In genomic region chr2:212957624-212958023, GRCh38 we compare ENCODE assay signal across 15 cellular contexts.
DNase-seq lines count a peak whose midpoint lies in the region; ATAC-seq and TF ChIP-seq lines count a peak whose summit lies in the region.
"Had no signal": no experiment of that assay in that cellular context is flagged by ENCODE, and none has a peak within 500 bp of the region (broad histone marks: within the 10 kb centered on the region; RNA-seq: fewer than 3 reads in every experiment).

No MANE protein-coding gene starts in this region.

- H3K4me1 ChIP-seq in CD4-positive, CD25-positive, alpha-beta regulatory T cell (ENCODE audit: control insufficient read depth, insufficient read depth, low read length, poor library complexity, severe bottlenecking): peaks cover 47% of the 10 kb centered on the region
- H3K4me1 ChIP-seq in mesendoderm (ENCODE audit: control insufficient read depth, low read depth, low read length): peaks cover 14% of the 10 kb centered on the region
- H3K4me1 ChIP-seq: left lung, SJSA1 had no signal

- H4K8ac ChIP-seq in mesendoderm (ENCODE audit: low read depth, low read length): no peak overlapping the region

- no peak overlapping the region for H3K18ac ChIP-seq in mesendoderm (ENCODE audit: low read length)

- peak overlapping the region; percentile 67 for H3K4me3 ChIP-seq in CD4-positive, CD25-positive, alpha-beta regulatory T cell (ENCODE audit: low read depth, low read length)
- no peak overlapping the region for H3K4me3 ChIP-seq in GM12865 (ENCODE audit: low read depth, low read length)
- no peak overlapping the region for H3K4me3 ChIP-seq in mesendoderm (ENCODE audit: low read length)
- H3K4me3 ChIP-seq: left lung, SJSA1 had no signal

- H3K27me3 ChIP-seq in CD4-positive, CD25-positive, alpha-beta regulatory T cell (ENCODE audit: control insufficient read depth, insufficient read depth, low read length): no peaks in the 10 kb centered on the region
- H3K27me3 ChIP-seq in mesendoderm (ENCODE audit: insufficient read depth, low read length, poor library complexity): no peaks in the 10 kb centered on the region
- H3K27me3 ChIP-seq: brain microvascular endothelial cell, left lung, SJSA1 had no signal

- POLR2A ChIA-PET in activated CD8-positive, alpha-beta T cell treated with anti-CD3 and anti-CD28 coated beads, Interleukin-2, amount 10 ng/mL, durations not matched to agents 7 days and 5 days (lab: Charles Lee): interaction anchor here (1.3 kb wide), 1 partner anchor 193 kb away, joined by 3 read pairs; no protein-coding TSS in a partner anchor

- no peak overlapping the region for H3K4me2 ChIP-seq in mesendoderm (ENCODE audit: low read length)

- DNase-seq in CD4-positive, CD25-positive, alpha-beta regulatory T cell: peak in 1 of 3 donors; percentile 34
- DNase-seq in GM12865 (ENCODE audit: low read depth) (peak; percentile 11), mesendoderm (no peak), GM13977 (ENCODE audit: low spot score) (no peak), ACHN (no peak), NCI-H1092 (lab: John Stamatoyannopoulos, UW) (no peak), HT-29 (ENCODE audit: low spot score) (no peak)
- no peak for DNase-seq in activated CD8-positive, alpha-beta T cell treated with anti-CD3 and anti-CD28 coated beads, Interleukin-2, amount 10 ng/mL, durations not matched to agents 7 days and 5 days
- DNase-seq: activated naive CD4-positive, alpha-beta T cell treated with Interleukin-2 at 50 U/mL for 16 hours; brain microvascular endothelial cell; left lung; naive thymus-derived CD8-positive, alpha-beta T cell; NCI-H345; stimulated activated CD4-positive, alpha-beta T cell treated with anti-CD3 and anti-CD28 coated beads, Interleukin-12 subunit alpha, Interleukin-12 subunit beta, amount 100 ng/mL, for 4 hours had no signal

- H2BK120ac ChIP-seq in mesendoderm (ENCODE audit: low read depth, low read length): peak overlapping the region; percentile 3

- no peak overlapping the region for H2AK5ac ChIP-seq in mesendoderm (ENCODE audit: low read length)

- no peak overlapping the region for H3K9ac ChIP-seq in mesendoderm (ENCODE audit: low read length)

- no peaks in the 10 kb centered on the region for H3K79me1 ChIP-seq in mesendoderm (ENCODE audit: low read length)

- in situ Hi-C loops in GM13977 (cut with MboI; ENCODE audit: low pct_unique_long_range_greater_than_20kb, low sequenced_read_pairs, unreplicated experiment): no loop called here
- in situ Hi-C loops in ACHN (cut with HindIII; ENCODE audit: low pct_ligation_motif_present, low pct_unique_long_range_greater_than_20kb, low sequenced_read_pairs): no loop called here

- peaks cover 0 to 7% (median 0%) of the 10 kb centered on the region in 7 donors for H3K9me3 Mint-ChIP-seq in CD4-positive, CD25-positive, alpha-beta regulatory T cell
- H3K9me3 Mint-ChIP-seq in activated CD8-positive, alpha-beta T cell treated with anti-CD3 and anti-CD28 coated beads, Interleukin-2, amount 10 ng/mL, durations not matched to agents 7 days and 5 days (ENCODE audit: insufficient read depth): peaks cover 8% of the 10 kb centered on the region

- H2BK5ac ChIP-seq in mesendoderm (ENCODE audit: low read length): no peak overlapping the region

- H3K23ac ChIP-seq in mesendoderm (ENCODE audit: low read length): no peak overlapping the region

- peaks cover 58 to 78% (median 65%) of the 10 kb centered on the region in 4 donors for H3K4me1 Mint-ChIP-seq in CD4-positive, CD25-positive, alpha-beta regulatory T cell
- H3K4me1 Mint-ChIP-seq in activated CD8-positive, alpha-beta T cell treated with anti-CD3 and anti-CD28 coated beads, Interleukin-2, amount 10 ng/mL, durations not matched to agents 7 days and 5 days (ENCODE audit: low read depth): peaks cover 58% of the 10 kb centered on the region

- H3K27me3 Mint-ChIP-seq in CD4-positive, CD25-positive, alpha-beta regulatory T cell: no peaks in the 10 kb centered on the region
- no peaks in the 10 kb centered on the region for H3K27me3 Mint-ChIP-seq in activated CD8-positive, alpha-beta T cell treated with anti-CD3 and anti-CD28 coated beads, Interleukin-2, amount 10 ng/mL, durations not matched to agents 7 days and 5 days (ENCODE audit: low read depth)

- no peak for ATAC-seq in CD4-positive, CD25-positive, alpha-beta regulatory T cell (ENCODE audit: low read depth in 2 of 2)
- no peak for ATAC-seq in activated CD8-positive, alpha-beta T cell treated with anti-CD3 and anti-CD28 coated beads, Interleukin-2, amount 10 ng/mL, durations not matched to agents 7 days and 5 days

- H3K79me2 ChIP-seq in mesendoderm (ENCODE audit: control insufficient read depth, insufficient read depth, low read length): no peaks in the 10 kb centered on the region

- no peak overlapping the region for H4K5ac ChIP-seq in mesendoderm (ENCODE audit: low read length)

- H3K27ac Mint-ChIP-seq in CD4-positive, CD25-positive, alpha-beta regulatory T cell: peak overlapping the region; percentile 51 to 92 (median 88)
- peak overlapping the region; percentile 69 for H3K27ac Mint-ChIP-seq in activated CD8-positive, alpha-beta T cell treated with anti-CD3 and anti-CD28 coated beads, Interleukin-2, amount 10 ng/mL, durations not matched to agents 7 days and 5 days

- peak overlapping the region; percentile 59 to 81 (median 63) for H3K4me3 Mint-ChIP-seq in CD4-positive, CD25-positive, alpha-beta regulatory T cell
- H3K4me3 Mint-ChIP-seq in activated CD8-positive, alpha-beta T cell treated with anti-CD3 and anti-CD28 coated beads, Interleukin-2, amount 10 ng/mL, durations not matched to agents 7 days and 5 days: no peak overlapping the region

- H3K9me3 ChIP-seq in CD4-positive, CD25-positive, alpha-beta regulatory T cell (ENCODE audit: control insufficient read depth in 2 of 2, low read length in 2 of 2): no peaks in the 10 kb centered on the region
- H3K9me3 ChIP-seq: left lung, SJSA1 had no signal

- CTCF ChIA-PET in activated CD8-positive, alpha-beta T cell treated with anti-CD3 and anti-CD28 coated beads, Interleukin-2, amount 10 ng/mL, durations not matched to agents 7 days and 5 days (lab: Charles Lee): interaction anchor here (1.4 to 1.7 kb wide), 3 partner anchors 9 to 192 kb away, joined by 4 to 6 read pairs (median 4); no protein-coding TSS in a partner anchor

- H3K56ac ChIP-seq in mesendoderm (ENCODE audit: low read length): no peak overlapping the region

- peaks cover 38% of the 10 kb centered on the region for H3K36me3 Mint-ChIP-seq in CD4-positive, CD25-positive, alpha-beta regulatory T cell
- H3K36me3 Mint-ChIP-seq in activated CD8-positive, alpha-beta T cell treated with anti-CD3 and anti-CD28 coated beads, Interleukin-2, amount 10 ng/mL, durations not matched to agents 7 days and 5 days (ENCODE audit: low read depth): peaks cover 30% of the 10 kb centered on the region

- H3K4ac ChIP-seq in mesendoderm (ENCODE audit: low read depth, low read length): no peak overlapping the region

- H3K27ac ChIP-seq in CD4-positive, CD25-positive, alpha-beta regulatory T cell (ENCODE audit: insufficient read depth, low read length, poor library complexity, severe bottlenecking): peak overlapping the region; percentile 71
- H3K27ac ChIP-seq in mesendoderm (ENCODE audit: low read depth, low read length): no peak overlapping the region
- H3K27ac ChIP-seq: brain microvascular endothelial cell, left lung, SJSA1 had no signal

- H2BK15ac ChIP-seq in mesendoderm (replicated peaks; ENCODE audit: low read depth): no peak overlapping the region

- TF ChIP-seq CTCF in GM12865 (IDR thresholded peaks at IDR 0.05; ENCODE audit: insufficient read depth, low read depth, low read length, missing control alignments) (no peak), GM13977 (IDR thresholded peaks at IDR 0.05; ENCODE audit: extremely low read depth, insufficient read depth, missing control alignments) (no peak)

- peaks cover 28% of the 10 kb centered on the region for H3K36me3 ChIP-seq in CD4-positive, CD25-positive, alpha-beta regulatory T cell (ENCODE audit: control insufficient read depth, insufficient read depth, low read length)
- no peaks in the 10 kb centered on the region for H3K36me3 ChIP-seq in mesendoderm (ENCODE audit: control insufficient read depth, insufficient read depth, low read length)
- H3K36me3 ChIP-seq: brain microvascular endothelial cell, left lung, SJSA1 had no signal
